ENCODE assay signal across 1 cellular context in the genomic region with DNA sequence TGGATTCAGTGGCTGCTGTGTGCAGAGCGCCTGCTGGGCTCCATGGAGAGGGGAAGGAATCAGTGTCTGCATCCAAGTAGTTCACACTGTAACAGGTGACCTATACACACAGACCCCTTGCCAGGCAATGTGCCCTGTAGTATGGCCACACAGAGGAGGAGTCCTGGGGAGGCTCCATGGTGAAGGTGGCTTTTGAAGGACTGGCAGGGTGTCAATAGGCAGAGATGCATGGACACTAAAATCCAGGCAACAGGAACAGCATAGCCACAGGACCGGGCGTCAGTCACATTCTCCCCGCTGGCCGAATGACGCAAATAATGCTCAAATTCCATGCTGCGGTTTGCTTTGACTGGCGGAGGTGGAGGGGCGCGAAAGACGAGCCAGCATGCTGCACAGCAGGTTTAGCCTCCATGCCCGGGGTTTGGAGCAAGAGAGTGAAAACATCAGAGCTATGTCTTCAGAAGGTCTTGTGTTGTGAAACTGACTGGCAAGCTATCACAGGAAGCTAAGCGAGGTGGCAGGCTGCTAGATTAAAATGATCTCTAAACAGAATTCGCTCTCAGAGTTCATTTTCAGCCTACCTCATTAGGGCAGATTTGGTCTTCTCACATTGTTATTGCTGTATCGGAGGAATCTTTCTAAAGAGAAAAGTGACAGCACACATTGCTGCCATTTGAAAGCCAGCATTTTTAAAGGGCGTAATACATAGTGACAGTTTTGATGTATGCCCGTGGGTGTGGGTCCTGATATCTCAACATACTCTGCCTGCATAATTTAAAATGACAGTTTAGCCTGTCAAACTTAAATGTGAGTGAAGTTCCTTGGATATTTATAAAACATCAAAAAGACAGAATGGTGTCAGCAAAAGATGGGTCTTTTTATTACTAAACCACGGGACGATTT.
TF ChIP-seq lines count a peak whose summit lies in the region.

No MANE protein-coding gene starts in this region.

TF ChIP-seq in HepG2, 621 proteins besides CTCF, POLR2A, EP300 and RAD21 (continued from another document and continues in another):
- TF ChIP-seq, protein P1, sequence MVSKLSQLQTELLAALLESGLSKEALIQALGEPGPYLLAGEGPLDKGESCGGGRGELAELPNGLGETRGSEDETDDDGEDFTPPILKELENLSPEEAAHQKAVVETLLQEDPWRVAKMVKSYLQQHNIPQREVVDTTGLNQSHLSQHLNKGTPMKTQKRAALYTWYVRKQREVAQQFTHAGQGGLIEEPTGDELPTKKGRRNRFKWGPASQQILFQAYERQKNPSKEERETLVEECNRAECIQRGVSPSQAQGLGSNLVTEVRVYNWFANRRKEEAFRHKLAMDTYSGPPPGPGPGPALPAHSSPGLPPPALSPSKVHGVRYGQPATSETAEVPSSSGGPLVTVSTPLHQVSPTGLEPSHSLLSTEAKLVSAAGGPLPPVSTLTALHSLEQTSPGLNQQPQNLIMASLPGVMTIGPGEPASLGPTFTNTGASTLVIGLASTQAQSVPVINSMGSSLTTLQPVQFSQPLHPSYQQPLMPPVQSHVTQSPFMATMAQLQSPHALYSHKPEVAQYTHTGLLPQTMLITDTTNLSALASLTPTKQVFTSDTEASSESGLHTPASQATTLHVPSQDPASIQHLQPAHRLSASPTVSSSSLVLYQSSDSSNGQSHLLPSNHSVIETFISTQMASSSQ (IDR thresholded peaks at IDR 0.05; ENCODE audit: low read depth), result no peak
- TF ChIP-seq, protein P1 (CRISPR knock-in tag; IDR thresholded peaks at IDR 0.05; ENCODE audit: borderline replicate concordance), result no peak
- TF ChIP-seq FOXC1 (CRISPR knock-in tag; IDR thresholded peaks at IDR 0.05; ENCODE audit: borderline replicate concordance), result no peak
- TF ChIP-seq, protein P2, sequence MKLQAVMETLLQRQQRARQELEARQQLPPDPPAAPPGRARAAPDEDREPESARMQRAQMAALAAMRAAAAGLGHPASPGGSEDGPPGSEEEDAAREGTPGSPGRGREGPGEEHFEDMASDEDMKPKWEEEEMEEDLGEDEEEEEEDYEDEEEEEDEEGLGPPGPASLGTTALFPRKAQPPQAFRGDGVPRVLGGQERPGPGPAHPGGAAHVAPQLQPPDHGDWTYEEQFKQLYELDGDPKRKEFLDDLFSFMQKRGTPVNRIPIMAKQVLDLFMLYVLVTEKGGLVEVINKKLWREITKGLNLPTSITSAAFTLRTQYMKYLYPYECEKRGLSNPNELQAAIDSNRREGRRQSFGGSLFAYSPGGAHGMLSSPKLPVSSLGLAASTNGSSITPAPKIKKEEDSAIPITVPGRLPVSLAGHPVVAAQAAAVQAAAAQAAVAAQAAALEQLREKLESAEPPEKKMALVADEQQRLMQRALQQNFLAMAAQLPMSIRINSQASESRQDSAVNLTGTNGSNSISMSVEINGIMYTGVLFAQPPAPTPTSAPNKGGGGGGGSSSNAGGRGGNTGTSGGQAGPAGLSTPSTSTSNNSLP (IDR thresholded peaks at IDR 0.05; ENCODE audit: low read depth, low read length), result no peak
- TF ChIP-seq SRY (CRISPR knock-in tag; IDR thresholded peaks at IDR 0.05), result no peak
- TF ChIP-seq TOE1 (CRISPR knock-in tag; IDR thresholded peaks at IDR 0.05), result 0 out of 2 replicates have a peak, but pooled peaks have one; percentile 33
- TF ChIP-seq KDM3A (CRISPR knock-in tag; IDR thresholded peaks at IDR 0.05; ENCODE audit: low read depth), result no peak
- no peak for TF ChIP-seq KAT2B (IDR thresholded peaks at IDR 0.05; ENCODE audit: borderline replicate concordance, low read depth, low read length)
- 0 out of 2 replicates have a peak, but pooled peaks have one; percentile 19 for TF ChIP-seq ZNF205 (CRISPR knock-in tag; IDR thresholded peaks at IDR 0.05)
- TF ChIP-seq NCOA1 (CRISPR knock-in tag; IDR thresholded peaks at IDR 0.05), result no peak
- no peak for TF ChIP-seq ZNF879 (CRISPR knock-in tag; IDR thresholded peaks at IDR 0.05)
- no peak for TF ChIP-seq ZNF251 (CRISPR knock-in tag; IDR thresholded peaks at IDR 0.05)
- no peak for TF ChIP-seq TBP (CRISPR knock-in tag; IDR thresholded peaks at IDR 0.05)
- no peak for TF ChIP-seq GZF1 (CRISPR knock-in tag; IDR thresholded peaks at IDR 0.05)
- TF ChIP-seq, protein P3, sequence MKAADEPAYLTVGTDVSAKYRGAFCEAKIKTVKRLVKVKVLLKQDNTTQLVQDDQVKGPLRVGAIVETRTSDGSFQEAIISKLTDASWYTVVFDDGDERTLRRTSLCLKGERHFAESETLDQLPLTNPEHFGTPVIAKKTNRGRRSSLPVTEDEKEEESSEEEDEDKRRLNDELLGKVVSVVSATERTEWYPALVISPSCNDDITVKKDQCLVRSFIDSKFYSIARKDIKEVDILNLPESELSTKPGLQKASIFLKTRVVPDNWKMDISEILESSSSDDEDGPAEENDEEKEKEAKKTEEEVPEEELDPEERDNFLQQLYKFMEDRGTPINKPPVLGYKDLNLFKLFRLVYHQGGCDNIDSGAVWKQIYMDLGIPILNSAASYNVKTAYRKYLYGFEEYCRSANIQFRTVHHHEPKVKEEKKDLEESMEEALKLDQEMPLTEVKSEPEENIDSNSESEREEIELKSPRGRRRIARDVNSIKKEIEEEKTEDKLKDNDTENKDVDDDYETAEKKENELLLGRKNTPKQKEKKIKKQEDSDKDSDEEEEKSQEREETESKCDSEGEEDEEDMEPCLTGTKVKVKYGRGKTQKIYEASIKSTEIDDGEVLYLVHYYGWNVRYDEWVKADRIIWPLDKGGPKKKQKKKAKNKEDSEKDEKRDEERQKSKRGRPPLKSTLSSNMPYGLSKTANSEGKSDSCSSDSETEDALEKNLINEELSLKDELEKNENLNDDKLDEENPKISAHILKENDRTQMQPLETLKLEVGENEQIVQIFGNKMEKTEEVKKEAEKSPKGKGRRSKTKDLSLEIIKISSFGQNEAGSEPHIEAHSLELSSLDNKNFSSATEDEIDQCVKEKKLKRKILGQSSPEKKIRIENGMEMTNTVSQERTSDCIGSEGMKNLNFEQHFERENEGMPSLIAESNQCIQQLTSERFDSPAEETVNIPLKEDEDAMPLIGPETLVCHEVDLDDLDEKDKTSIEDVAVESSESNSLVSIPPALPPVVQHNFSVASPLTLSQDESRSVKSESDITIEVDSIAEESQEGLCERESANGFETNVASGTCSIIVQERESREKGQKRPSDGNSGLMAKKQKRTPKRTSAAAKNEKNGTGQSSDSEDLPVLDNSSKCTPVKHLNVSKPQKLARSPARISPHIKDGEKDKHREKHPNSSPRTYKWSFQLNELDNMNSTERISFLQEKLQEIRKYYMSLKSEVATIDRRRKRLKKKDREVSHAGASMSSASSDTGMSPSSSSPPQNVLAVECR (CRISPR knock-in tag; IDR thresholded peaks at IDR 0.05; ENCODE audit: borderline replicate concordance), result peak; percentile 73
- TF ChIP-seq HDAC1 (CRISPR knock-in tag; IDR thresholded peaks at IDR 0.05), result 0 out of 2 replicates have a peak, but pooled peaks have one; percentile 24
- TF ChIP-seq SIX4 (CRISPR knock-in tag; IDR thresholded peaks at IDR 0.05), result peak; percentile 35; the same call in 1 of the 2 replicates
- TF ChIP-seq, protein P4, sequence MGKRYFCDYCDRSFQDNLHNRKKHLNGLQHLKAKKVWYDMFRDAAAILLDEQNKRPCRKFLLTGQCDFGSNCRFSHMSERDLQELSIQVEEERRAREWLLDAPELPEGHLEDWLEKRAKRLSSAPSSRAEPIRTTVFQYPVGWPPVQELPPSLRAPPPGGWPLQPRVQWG (CRISPR knock-in tag; IDR thresholded peaks at IDR 0.05; ENCODE audit: borderline replicate concordance, low read depth), result no peak
- TF ChIP-seq ZNF101 (CRISPR knock-in tag; IDR thresholded peaks at IDR 0.05; ENCODE audit: borderline replicate concordance, low read depth), result no peak
- no peak for TF ChIP-seq ZNF121 (CRISPR knock-in tag; IDR thresholded peaks at IDR 0.05)
- no peak for TF ChIP-seq HMGA1 (CRISPR knock-in tag; conservative IDR thresholded peaks at IDR 0.05)
- TF ChIP-seq KDM5B (CRISPR knock-in tag; IDR thresholded peaks at IDR 0.05; ENCODE audit: borderline replicate concordance), result peak; percentile 29; the same call in 1 of the 2 replicates
- TF ChIP-seq GLI4 (CRISPR knock-in tag; IDR thresholded peaks at IDR 0.05; ENCODE audit: borderline replicate concordance), result no peak
- no peak for TF ChIP-seq ZNF780A (CRISPR knock-in tag; IDR thresholded peaks at IDR 0.05)
- TF ChIP-seq ZNF235 (CRISPR knock-in tag; IDR thresholded peaks at IDR 0.05; ENCODE audit: borderline replicate concordance), result no peak
- TF ChIP-seq NCOA2 (CRISPR knock-in tag; IDR thresholded peaks at IDR 0.05), result peak; percentile 25; the same call in 1 of the 2 replicates
- TF ChIP-seq, protein P5, sequence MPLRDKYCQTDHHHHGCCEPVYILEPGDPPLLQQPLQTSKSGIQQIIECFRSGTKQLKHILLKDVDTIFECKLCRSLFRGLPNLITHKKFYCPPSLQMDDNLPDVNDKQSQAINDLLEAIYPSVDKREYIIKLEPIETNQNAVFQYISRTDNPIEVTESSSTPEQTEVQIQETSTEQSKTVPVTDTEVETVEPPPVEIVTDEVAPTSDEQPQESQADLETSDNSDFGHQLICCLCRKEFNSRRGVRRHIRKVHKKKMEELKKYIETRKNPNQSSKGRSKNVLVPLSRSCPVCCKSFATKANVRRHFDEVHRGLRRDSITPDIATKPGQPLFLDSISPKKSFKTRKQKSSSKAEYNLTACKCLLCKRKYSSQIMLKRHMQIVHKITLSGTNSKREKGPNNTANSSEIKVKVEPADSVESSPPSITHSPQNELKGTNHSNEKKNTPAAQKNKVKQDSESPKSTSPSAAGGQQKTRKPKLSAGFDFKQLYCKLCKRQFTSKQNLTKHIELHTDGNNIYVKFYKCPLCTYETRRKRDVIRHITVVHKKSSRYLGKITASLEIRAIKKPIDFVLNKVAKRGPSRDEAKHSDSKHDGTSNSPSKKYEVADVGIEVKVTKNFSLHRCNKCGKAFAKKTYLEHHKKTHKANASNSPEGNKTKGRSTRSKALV (CRISPR knock-in tag; IDR thresholded peaks at IDR 0.05), result no peak
- TF ChIP-seq, protein P6, sequence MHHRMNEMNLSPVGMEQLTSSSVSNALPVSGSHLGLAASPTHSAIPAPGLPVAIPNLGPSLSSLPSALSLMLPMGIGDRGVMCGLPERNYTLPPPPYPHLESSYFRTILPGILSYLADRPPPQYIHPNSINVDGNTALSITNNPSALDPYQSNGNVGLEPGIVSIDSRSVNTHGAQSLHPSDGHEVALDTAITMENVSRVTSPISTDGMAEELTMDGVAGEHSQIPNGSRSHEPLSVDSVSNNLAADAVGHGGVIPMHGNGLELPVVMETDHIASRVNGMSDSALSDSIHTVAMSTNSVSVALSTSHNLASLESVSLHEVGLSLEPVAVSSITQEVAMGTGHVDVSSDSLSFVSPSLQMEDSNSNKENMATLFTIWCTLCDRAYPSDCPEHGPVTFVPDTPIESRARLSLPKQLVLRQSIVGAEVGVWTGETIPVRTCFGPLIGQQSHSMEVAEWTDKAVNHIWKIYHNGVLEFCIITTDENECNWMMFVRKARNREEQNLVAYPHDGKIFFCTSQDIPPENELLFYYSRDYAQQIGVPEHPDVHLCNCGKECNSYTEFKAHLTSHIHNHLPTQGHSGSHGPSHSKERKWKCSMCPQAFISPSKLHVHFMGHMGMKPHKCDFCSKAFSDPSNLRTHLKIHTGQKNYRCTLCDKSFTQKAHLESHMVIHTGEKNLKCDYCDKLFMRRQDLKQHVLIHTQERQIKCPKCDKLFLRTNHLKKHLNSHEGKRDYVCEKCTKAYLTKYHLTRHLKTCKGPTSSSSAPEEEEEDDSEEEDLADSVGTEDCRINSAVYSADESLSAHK (CRISPR knock-in tag; IDR thresholded peaks at IDR 0.05; ENCODE audit: borderline replicate concordance), result no peak
